36 cellular contexts compared by ENCODE assay signal in genomic region chr2:197938555-197938954, GRCh38.
"Had no signal": no experiment of that assay in that cellular context is flagged by ENCODE, and none has a peak within 500 bp of the region (broad histone marks: within the 10 kb centered on the region; RNA-seq: fewer than 3 reads in every experiment).

No MANE protein-coding gene starts in this region.

- H3K4me3 ChIP-seq: adrenal gland, body of pancreas, breast epithelium had no signal

- H3K9me3 Mint-ChIP-seq: activated B cell treated with CpG ODN at 0.5 μM for 24 hours; activated CD4-positive, alpha-beta memory T cell treated with anti-CD3 and anti-CD28 coated beads for 36 hours; activated CD4-positive, alpha-beta T cell treated with anti-CD3 and anti-CD28 coated beads, Interleukin-2, amount 10 ng/mL, durations not matched to agents 24 days and 14 days; activated CD8-positive, alpha-beta T cell treated with anti-CD3 and anti-CD28 coated beads for 36 hours; activated naive CD4-positive, alpha-beta T cell treated with anti-CD3 and anti-CD28 coated beads for 36 hours; activated naive CD4-positive, alpha-beta T cell treated with anti-CD3 and anti-CD28 coated beads, Interleukin-2, amount 50 U/mL, for 72 hours; activated naive CD8-positive, alpha-beta T cell treated with anti-CD3 and anti-CD28 coated beads for 36 hours; activated T-cell treated with anti-CD3 and anti-CD28 coated beads, Interleukin-2, amount 50 U/mL, for 4 hours; activated T-cell treated with anti-CD3 and anti-CD28 coated beads, Interleukin-2, amount 50 U/mL, for 72 hours; T-helper 1 cell treated with Interleukin-12 subunit alpha and Interleukin-12 subunit beta and Interleukin-4 antibody, amounts not matched to agents 30 μg/mL and 1 μg/mL, for 36 hours had no signal

- H3K27me3 Mint-ChIP-seq: activated CD4-positive, alpha-beta memory T cell treated with anti-CD3 and anti-CD28 coated beads for 36 hours; activated CD8-positive, alpha-beta T cell treated with anti-CD3 and anti-CD28 coated beads for 36 hours; activated naive CD8-positive, alpha-beta T cell treated with anti-CD3 and anti-CD28 coated beads for 36 hours; activated T-helper 17 cell treated with anti-CD3 and anti-CD28 coated beads, Interleukin-2, amount 50 U/mL, for 72 hours had no signal

- DNase-seq: activated B cell treated with CpG ODN at 0.5 μM for 24 hours; activated CD4-positive, alpha-beta memory T cell treated with anti-CD3 and anti-CD28 coated beads for 36 hours; activated CD4-positive, alpha-beta T cell treated with anti-CD3 and anti-CD28 coated beads for 4 hours; activated CD4-positive, alpha-beta T cell treated with anti-CD3 and anti-CD28 coated beads, Interleukin-2, amount 10 ng/mL, durations not matched to agents 24 days and 14 days; activated CD4-positive, alpha-beta T cell treated with anti-CD3 and anti-CD28 coated beads, Interleukin-2, amount 50 U/mL, for 1 hour; activated CD4-positive, alpha-beta T cell treated with anti-CD3 and anti-CD28 coated beads, Interleukin-2, amount 50 U/mL, for 4 hours; activated CD4-positive, CD25-positive, alpha-beta regulatory T cell treated with anti-CD3 and anti-CD28 coated beads, Interleukin-2, amount 50 U/mL, for 72 hours; activated CD8-positive, alpha-beta memory T cell treated with anti-CD3 and anti-CD28 coated beads, Interleukin-2, amount 50 U/mL, for 4 hours; activated CD8-positive, alpha-beta T cell treated with anti-CD3 and anti-CD28 coated beads for 36 hours; activated effector memory CD4-positive, alpha-beta T cell treated with anti-CD3 and anti-CD28 coated beads, Interleukin-2, amount 50 U/mL, for 16 hours; activated gamma-delta T cell treated with Interleukin-2 at 50 U/mL for 16 hours; activated naive CD4-positive, alpha-beta T cell; activated naive CD4-positive, alpha-beta T cell treated with anti-CD3 and anti-CD28 coated beads for 36 hours; activated naive CD8-positive, alpha-beta T cell treated with anti-CD3 and anti-CD28 coated beads for 36 hours; activated T-cell treated with anti-CD3 and anti-CD28 coated beads for 4 hours; activated T-cell treated with anti-CD3 and anti-CD28 coated beads, Interleukin-2, amount 50 U/mL, for 1 hour; activated T-cell treated with anti-CD3 and anti-CD28 coated beads, Interleukin-2, amount 50 U/mL, for 4 hours; activated T-cell treated with anti-CD3 and anti-CD28 coated beads, Interleukin-2, amount 50 U/mL, for 72 hours; adrenal gland; amniotic stem cell; aorta; body of pancreas; brain microvascular endothelial cell; central memory CD4-positive, alpha-beta T cell; T-helper 2 cell; T-helper 9 cell had no signal

- H3K9me3 ChIP-seq: adrenal gland, body of pancreas, breast epithelium had no signal

- ATAC-seq: activated CD8-positive, alpha-beta T cell treated with anti-CD3 and anti-CD28 coated beads for 36 hours; activated naive CD4-positive, alpha-beta T cell treated with anti-CD3 and anti-CD28 coated beads, Interleukin-2, amount 50 U/mL, for 72 hours; activated T-cell treated with anti-CD3 and anti-CD28 coated beads, Interleukin-2, amount 50 U/mL, for 4 hours; activated T-cell treated with anti-CD3 and anti-CD28 coated beads, Interleukin-2, amount 50 U/mL, for 72 hours; activated T-helper 17 cell treated with anti-CD3 and anti-CD28 coated beads, Interleukin-2, amount 50 U/mL, for 72 hours; body of pancreas had no signal

- H3K27me3 ChIP-seq: adrenal gland, body of pancreas, brain microvascular endothelial cell, breast epithelium had no signal

- H3K27ac Mint-ChIP-seq: activated B cell treated with CpG ODN at 0.5 μM for 24 hours; activated CD4-positive, alpha-beta memory T cell treated with anti-CD3 and anti-CD28 coated beads for 36 hours; activated CD4-positive, alpha-beta T cell treated with anti-CD3 and anti-CD28 coated beads, Interleukin-2, amount 10 ng/mL, durations not matched to agents 24 days and 14 days; activated CD8-positive, alpha-beta T cell treated with anti-CD3 and anti-CD28 coated beads for 36 hours; activated naive CD4-positive, alpha-beta T cell treated with anti-CD3 and anti-CD28 coated beads for 36 hours; activated naive CD4-positive, alpha-beta T cell treated with anti-CD3 and anti-CD28 coated beads, Interleukin-2, amount 50 U/mL, for 72 hours; activated naive CD8-positive, alpha-beta T cell treated with anti-CD3 and anti-CD28 coated beads for 36 hours; activated T-cell treated with anti-CD3 and anti-CD28 coated beads, Interleukin-2, amount 50 U/mL, for 72 hours; activated T-helper 1 cell treated with anti-CD3 and anti-CD28 coated beads, Interleukin-12 subunit alpha, Interleukin-12 subunit beta, Interleukin-2, Interleukin-4 antibody, amounts not matched to agents 30 ng/mL and 10 ng/mL and 1 ng/mL, durations not matched to agents 14 hours and 24 hours and 36 hours; activated T-helper 17 cell treated with anti-CD3 and anti-CD28 coated beads, Interleukin-2, amount 50 U/mL, for 72 hours; T-helper 1 cell treated with Interleukin-12 subunit alpha and Interleukin-12 subunit beta and Interleukin-4 antibody, amounts not matched to agents 30 μg/mL and 1 μg/mL, for 36 hours; T-helper 2 cell treated with Interferon-gamma antibody and Interleukin-4, amounts not matched to agents 5 μg/mL and 100 μg/mL, for 36 hours had no signal

- H3K4me3 Mint-ChIP-seq: activated B cell treated with CpG ODN at 0.5 μM for 24 hours; activated CD4-positive, alpha-beta memory T cell treated with anti-CD3 and anti-CD28 coated beads for 36 hours; activated CD4-positive, alpha-beta T cell treated with anti-CD3 and anti-CD28 coated beads, Interleukin-2, amount 10 ng/mL, durations not matched to agents 24 days and 14 days; activated CD8-positive, alpha-beta T cell treated with anti-CD3 and anti-CD28 coated beads for 36 hours; activated naive CD4-positive, alpha-beta T cell treated with anti-CD3 and anti-CD28 coated beads for 36 hours; activated naive CD8-positive, alpha-beta T cell treated with anti-CD3 and anti-CD28 coated beads for 36 hours; activated T-cell treated with anti-CD3 and anti-CD28 coated beads, Interleukin-2, amount 50 U/mL, for 4 hours; activated T-cell treated with anti-CD3 and anti-CD28 coated beads, Interleukin-2, amount 50 U/mL, for 72 hours; activated T-helper 1 cell treated with anti-CD3 and anti-CD28 coated beads, Interleukin-12 subunit alpha, Interleukin-12 subunit beta, Interleukin-2, Interleukin-4 antibody, amounts not matched to agents 30 ng/mL and 10 ng/mL and 1 ng/mL, durations not matched to agents 14 hours and 24 hours and 36 hours; activated T-helper 17 cell treated with anti-CD3 and anti-CD28 coated beads, Interleukin-2, amount 50 U/mL, for 72 hours; T-helper 1 cell treated with Interleukin-12 subunit alpha and Interleukin-12 subunit beta and Interleukin-4 antibody, amounts not matched to agents 30 μg/mL and 1 μg/mL, for 36 hours; T-helper 2 cell treated with Interferon-gamma antibody and Interleukin-4, amounts not matched to agents 5 μg/mL and 100 μg/mL, for 36 hours had no signal

- H3K27ac ChIP-seq: adrenal gland, body of pancreas, brain microvascular endothelial cell, breast epithelium, VCaP had no signal

- H3K4me1 ChIP-seq: breast epithelium had no signal

- H3K36me3 Mint-ChIP-seq: activated CD4-positive, alpha-beta memory T cell treated with anti-CD3 and anti-CD28 coated beads for 36 hours; activated naive CD8-positive, alpha-beta T cell treated with anti-CD3 and anti-CD28 coated beads for 36 hours had no signal

- H3K4me1 Mint-ChIP-seq: activated B cell treated with CpG ODN at 0.5 μM for 24 hours had no signal

- FAIRE-seq: astrocyte, colon, TTC549 had no signal

- H3K36me3 ChIP-seq: adrenal gland, brain microvascular endothelial cell, breast epithelium had no signal
